ENCODE assay signal across 22 cellular contexts in genomic region chr13:23697772-23698313, GRCh38.
DNase-seq lines count a peak whose midpoint lies in the region; ATAC-seq and TF ChIP-seq lines count a peak whose summit lies in the region.
"Had no signal": no experiment of that assay in that cellular context is flagged by ENCODE, and none has a peak within 500 bp of the region (broad histone marks: within the 10 kb centered on the region; RNA-seq: fewer than 3 reads in every experiment).

No MANE protein-coding gene starts in this region.

- no peak for TF ChIP-seq POLR2A in transverse colon (IDR thresholded peaks at IDR 0.05)

- CTCF ChIA-PET in HEK293 (lab: Yijun Ruan, JAX): interaction anchor here (0.7 kb wide), 1 partner anchor 166 kb away, joined by 3 read pairs; no protein-coding TSS in a partner anchor

- 75% methylated on average over 1 of the region's 1 CpG for WGBS in transverse colon (ENCODE audit: low coverage in 1 of 2), 2 donors

- H3K36me3 Mint-ChIP-seq in activated T-cell treated with anti-CD3 and anti-CD28 coated beads, Interleukin-2, amount 50 U/mL, for 72 hours (ENCODE audit: insufficient read depth in 2 of 2): no peaks in the 10 kb centered on the region
- H3K36me3 Mint-ChIP-seq in memory B cell: no peaks in the 10 kb centered on the region
- no peaks in the 10 kb centered on the region for H3K36me3 Mint-ChIP-seq in stimulated activated memory B cell treated with anti-CD40 and anti-IgM and Interleukin-4, amounts not matched to agents 10 μg/mL and 1 μg/mL and 100 μg/mL, for 72 hours

- no peaks in the 10 kb centered on the region for H3K9me3 ChIP-seq in HEK293 (ENCODE audit: control insufficient read depth, insufficient read depth, low read depth, low read length)
- no peaks in the 10 kb centered on the region for H3K9me3 ChIP-seq in transverse colon
- H3K9me3 ChIP-seq: BLaER1 treated with 17β-estradiol and CSF1 and Interleukin-3, amounts not matched to agents 10 nM and 100 nM; HAP-1 had no signal

- H3K4me1 Mint-ChIP-seq in activated T-cell treated with anti-CD3 and anti-CD28 coated beads, Interleukin-2, amount 50 U/mL, for 72 hours (ENCODE audit: low read depth): peaks cover 19% of the 10 kb centered on the region
- peaks cover 11% of the 10 kb centered on the region for H3K4me1 Mint-ChIP-seq in memory B cell
- peaks cover 20% of the 10 kb centered on the region for H3K4me1 Mint-ChIP-seq in stimulated activated memory B cell treated with anti-CD40 and anti-IgM and Interleukin-4, amounts not matched to agents 10 μg/mL and 1 μg/mL and 100 μg/mL, for 72 hours

- H3K4me3 Mint-ChIP-seq in activated T-cell treated with anti-CD3 and anti-CD28 coated beads, Interleukin-2, amount 50 U/mL, for 72 hours: no peak overlapping the region
- H3K4me3 Mint-ChIP-seq in memory B cell: no peak overlapping the region
- H3K4me3 Mint-ChIP-seq in stimulated activated memory B cell treated with anti-CD40 and anti-IgM and Interleukin-4, amounts not matched to agents 10 μg/mL and 1 μg/mL and 100 μg/mL, for 72 hours: no peak overlapping the region

- H3K36me3 ChIP-seq in HEK293 (ENCODE audit: control insufficient read depth in 2 of 2, insufficient read depth in 1 of 2, low read length in 2 of 2) (no peaks in the 10 kb centered on the region), transverse colon (no peaks in the 10 kb centered on the region)
- H3K36me3 ChIP-seq: BLaER1 treated with 17β-estradiol and CSF1 and Interleukin-3, amounts not matched to agents 10 nM and 100 nM; HAP-1 had no signal

- no peaks in the 10 kb centered on the region for H3K9me3 Mint-ChIP-seq in activated T-cell treated with anti-CD3 and anti-CD28 coated beads, Interleukin-2, amount 50 U/mL, for 72 hours
- H3K9me3 Mint-ChIP-seq in memory B cell: no peaks in the 10 kb centered on the region
- H3K9me3 Mint-ChIP-seq in stimulated activated memory B cell treated with anti-CD40 and anti-IgM and Interleukin-4, amounts not matched to agents 10 μg/mL and 1 μg/mL and 100 μg/mL, for 72 hours: no peaks in the 10 kb centered on the region

- no peak for DNase-seq in activated T-cell treated with anti-CD3 and anti-CD28 coated beads, Interleukin-2, amount 50 U/mL, for 72 hours
- DNase-seq in activated T-cell treated with anti-CD3 and anti-CD28 coated beads for 4 hours (no peak), memory B cell (ENCODE audit: low spot score in 2 of 2) (no peak), foreskin keratinocyte (no peak), transverse colon (no peak)
- DNase-seq: ACHN, DMS53, GDM1, GM23248, KG1, NCI-H1092 treated with DMSO at 0.1 percent for 48 hours, NCI-H1436 treated with DMSO at 0.1 percent for 48 hours, NCI-H1930, PC-9, RPMI8226, SHP77 had no signal

- TF ChIP-seq CTCF in HEK293 (tag by site-specific recombination; IDR thresholded peaks at IDR 0.05) (no peak), foreskin keratinocyte (conservative IDR thresholded peaks at IDR 0.05) (no peak), transverse colon (IDR thresholded peaks at IDR 0.05) (no peak)

- H3K4me3 ChIP-seq in HEK293 (ENCODE audit: low read depth, low read length): no peak overlapping the region
- no peak overlapping the region for H3K4me3 ChIP-seq in transverse colon
- H3K4me3 ChIP-seq: BLaER1 treated with 17β-estradiol and CSF1 and Interleukin-3, amounts not matched to agents 10 nM and 100 nM; GM23248; HAP-1; PC-9 had no signal

- intact Hi-C loops in transverse colon (cut with DNase I; ENCODE audit: low total_unique reads): no loop called here

- peak overlapping the region; percentile 13 for H3K27ac Mint-ChIP-seq in activated T-cell treated with anti-CD3 and anti-CD28 coated beads, Interleukin-2, amount 50 U/mL, for 72 hours
- peak overlapping the region; percentile 46 for H3K27ac Mint-ChIP-seq in memory B cell
- peak overlapping the region; percentile 46 for H3K27ac Mint-ChIP-seq in stimulated activated memory B cell treated with anti-CD40 and anti-IgM and Interleukin-4, amounts not matched to agents 10 μg/mL and 1 μg/mL and 100 μg/mL, for 72 hours

- no peaks in the 10 kb centered on the region for H3K27me3 Mint-ChIP-seq in activated T-cell treated with anti-CD3 and anti-CD28 coated beads, Interleukin-2, amount 50 U/mL, for 72 hours (ENCODE audit: low read depth)
- H3K27me3 Mint-ChIP-seq in memory B cell: no peaks in the 10 kb centered on the region
- peaks cover 18% of the 10 kb centered on the region for H3K27me3 Mint-ChIP-seq in stimulated activated memory B cell treated with anti-CD40 and anti-IgM and Interleukin-4, amounts not matched to agents 10 μg/mL and 1 μg/mL and 100 μg/mL, for 72 hours

- H3K4me1 ChIP-seq in HEK293 (ENCODE audit: control insufficient read depth, insufficient read depth, low read length): no peaks in the 10 kb centered on the region
- peaks cover 6% of the 10 kb centered on the region for H3K4me1 ChIP-seq in foreskin keratinocyte
- no peaks in the 10 kb centered on the region for H3K4me1 ChIP-seq in transverse colon

- H3K27me3 ChIP-seq in foreskin keratinocyte: no peaks in the 10 kb centered on the region
- H3K27me3 ChIP-seq in transverse colon: no peaks in the 10 kb centered on the region
- H3K27me3 ChIP-seq: BLaER1 treated with 17β-estradiol and CSF1 and Interleukin-3, amounts not matched to agents 10 nM and 100 nM had no signal

- H3K27ac ChIP-seq in HEK293 (ENCODE audit: extremely low read depth, low read depth, low read length): no peak overlapping the region
- H3K27ac ChIP-seq in foreskin keratinocyte: no peak overlapping the region
- no peak overlapping the region for H3K27ac ChIP-seq in transverse colon
- H3K27ac ChIP-seq: 22Rv1; BLaER1 treated with 17β-estradiol and CSF1 and Interleukin-3, amounts not matched to agents 10 nM and 100 nM; GM23248; PC-9 had no signal

- POLR2A ChIA-PET in HEK293 (lab: Yijun Ruan, JAX): no interaction called here

- in situ Hi-C loops in transverse colon (cut with MboI; ENCODE audit: low pct_ligation_motif_present in 1 of 4, low pct_unique_long_range_greater_than_20kb in 1 of 4, low sequenced_read_pairs in 3 of 4): no loop called here

- no peak for ATAC-seq in activated T-cell treated with anti-CD3 and anti-CD28 coated beads, Interleukin-2, amount 50 U/mL, for 72 hours (replicated peaks in 1 of 2)
- ATAC-seq in memory B cell (ENCODE audit: low read depth) (no peak), foreskin keratinocyte (no peak), HG03139 (IDR thresholded peaks at IDR 0.05; ENCODE audit: unreplicated experiment) (no peak)
- no peak for ATAC-seq in stimulated activated memory B cell treated with anti-CD40 and anti-IgM and Interleukin-4, amounts not matched to agents 10 μg/mL and 1 μg/mL and 100 μg/mL, for 72 hours

- no peak for TF ChIP-seq EP300 in transverse colon (IDR thresholded peaks at IDR 0.05; ENCODE audit: low read depth)

TF ChIP-seq in HEK293, 187 proteins besides CTCF, POLR2A, EP300 and RAD21:
- TF ChIP-seq PRDM1 (tag by site-specific recombination; IDR thresholded peaks at IDR 0.05): 0 out of 2 replicates have a peak, but pooled peaks have one; percentile 26
- TF ChIP-seq ZNF600 (tag by site-specific recombination; IDR thresholded peaks at IDR 0.05): no peak
TF ChIP-seq in HEK293: peak in this region for 1.
